ENCODE assay signal across 11 cellular contexts in the genomic region with DNA sequence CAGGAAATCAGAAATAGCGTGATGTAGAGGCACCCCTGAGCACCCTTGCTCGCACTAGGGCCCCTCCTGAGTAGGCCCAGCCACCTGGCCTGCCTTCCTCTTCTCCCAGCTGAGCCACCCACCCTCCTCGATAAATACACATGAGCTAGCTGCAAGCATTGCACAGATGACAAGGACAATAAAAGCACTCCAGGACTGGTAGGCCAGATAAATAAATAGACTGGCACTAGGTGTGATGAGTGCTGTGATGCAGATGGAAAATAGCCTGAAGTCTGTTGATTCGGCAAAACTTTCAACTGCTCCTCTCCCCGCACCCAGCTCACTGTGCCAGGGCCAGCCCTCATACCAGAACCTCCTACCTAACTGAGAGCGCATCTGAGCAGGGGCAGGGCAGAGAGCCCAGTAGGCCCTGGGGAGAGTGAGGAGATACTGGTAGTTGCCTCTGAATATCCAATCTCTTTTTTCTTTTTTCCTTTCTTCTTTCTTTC. TPM values are rescaled to one million over a fixed set of nuclear protein-coding genes. Genes with fewer than 3 reads are reported as not detected.
A peak's percentile ranks its signal among the peaks of the same experiment; 100 is the strongest.
DNase-seq lines count a peak whose midpoint lies in the region; ATAC-seq, FAIRE-seq and TF ChIP-seq lines count a peak whose summit lies in the region.
"Had no signal": no experiment of that assay in that cellular context is flagged by ENCODE, and none has a peak within 500 bp of the region (broad histone marks: within the 10 kb centered on the region; RNA-seq: fewer than 3 reads in every experiment).

No MANE protein-coding gene starts in this region.

- peaks cover 2% of the 10 kb centered on the region; the same call in 1 of the 2 replicates for H3K79me1 ChIP-seq in H1 (ENCODE audit: low read depth, low read length)

- H3K14ac ChIP-seq in H1 (ENCODE audit: insufficient read length) = no peak overlapping the region

- intact Hi-C loops in activated CD8-positive, alpha-beta T cell treated with anti-CD3 and anti-CD28 coated beads for 36 hours (cut with micrococcal nuclease) = no loop called here

- CTCF ChIA-PET in activated CD8-positive, alpha-beta T cell treated with anti-CD3 and anti-CD28 coated beads for 36 hours (lab: Charles Lee) = interaction anchor here (1.6 kb wide), 1 partner anchor 36 kb away, joined by 4 read pairs; no protein-coding TSS in a partner anchor
- CTCF ChIA-PET in activated CD8-positive, alpha-beta T cell treated with anti-CD3 and anti-CD28 coated beads, Interleukin-2, amount 10 ng/mL, durations not matched to agents 7 days and 5 days (lab: Charles Lee) = no interaction called here
- CTCF ChIA-PET in H1 (lab: Charles Lee; ENCODE audit: partially characterized antibody) = interaction anchor here (1.2 kb wide), 1 partner anchor 49 kb away, joined by 3 read pairs; no protein-coding TSS in a partner anchor

- H4K20me1 ChIP-seq in H1 (replicated peaks in 1 of 2; ENCODE audit: control insufficient read depth in 1 of 2, insufficient read depth in 2 of 2, low read length in 2 of 2) = peaks cover 0 to 2% of the 10 kb centered on the region in 2 experiments

- H3K4me1 ChIP-seq in H1 (replicated peaks in 1 of 4; ENCODE audit: control insufficient read depth in 3 of 4, insufficient read depth in 4 of 4, low read length in 3 of 4) = peaks cover 3 to 10% (median 8%) of the 10 kb centered on the region in 4 experiments

- no peak overlapping the region for H3K23ac ChIP-seq in H1 (ENCODE audit: insufficient read length)

- peaks cover 36% of the 10 kb centered on the region for H3K4me1 Mint-ChIP-seq in activated CD8-positive, alpha-beta T cell treated with anti-CD3 and anti-CD28 coated beads for 36 hours (ENCODE audit: low read depth)
- peaks cover 21% of the 10 kb centered on the region for H3K4me1 Mint-ChIP-seq in activated CD8-positive, alpha-beta T cell treated with anti-CD3 and anti-CD28 coated beads, Interleukin-2, amount 10 ng/mL, durations not matched to agents 7 days and 5 days (ENCODE audit: low read depth)
- H3K4me1 Mint-ChIP-seq in stimulated activated effector memory CD8-positive, alpha-beta T cell treated with anti-CD3 and anti-CD28 coated beads, Interleukin-12 subunit alpha, Interleukin-12 subunit beta, amount 100 ng/mL, for 72 hours = peaks cover 57% of the 10 kb centered on the region
- H3K4me1 Mint-ChIP-seq in T-helper 2 cell treated with Interferon-gamma antibody and Interleukin-4, amounts not matched to agents 5 μg/mL and 100 μg/mL, for 36 hours (ENCODE audit: low read depth) = peaks cover 2% of the 10 kb centered on the region

- 0 out of 4 replicates have a peak, but pooled peaks cover 0 to 8% of the 10 kb centered on the region in 2 experiments for H3K79me2 ChIP-seq in H1 (ENCODE audit: control insufficient read depth in 1 of 2, insufficient read depth in 2 of 2, low read length in 2 of 2)

- H4K91ac ChIP-seq in H1 (replicated peaks; ENCODE audit: insufficient read length, low read length) = no peak overlapping the region

- H4K5ac ChIP-seq in H1 (ENCODE audit: insufficient read length, low read depth, low read length) = no peak overlapping the region

- H3K27me3 ChIP-seq in H1 (replicated peaks in 1 of 4; ENCODE audit: control insufficient read depth in 3 of 4, extremely low read depth in 1 of 4, insufficient read depth in 3 of 4, low read length in 3 of 4) = no peaks in the 10 kb centered on the region

- H3K18ac ChIP-seq in H1 (ENCODE audit: extremely low read depth, low read length) = 0 out of 2 replicates have a peak overlapping the region, but pooled peaks have one; percentile 73

- H3K27ac Mint-ChIP-seq in activated CD8-positive, alpha-beta T cell treated with anti-CD3 and anti-CD28 coated beads for 36 hours = peak overlapping the region; percentile 71
- H3K27ac Mint-ChIP-seq in activated CD8-positive, alpha-beta T cell treated with anti-CD3 and anti-CD28 coated beads, Interleukin-2, amount 10 ng/mL, durations not matched to agents 7 days and 5 days = no peak overlapping the region
- peak overlapping the region; percentile 97 for H3K27ac Mint-ChIP-seq in stimulated activated effector memory CD8-positive, alpha-beta T cell treated with anti-CD3 and anti-CD28 coated beads, Interleukin-12 subunit alpha, Interleukin-12 subunit beta, amount 100 ng/mL, for 72 hours
- H3K27ac Mint-ChIP-seq in T-helper 2 cell treated with Interferon-gamma antibody and Interleukin-4, amounts not matched to agents 5 μg/mL and 100 μg/mL, for 36 hours = no peak overlapping the region

- peaks cover 9% of the 10 kb centered on the region for H3K36me3 Mint-ChIP-seq in activated CD8-positive, alpha-beta T cell treated with anti-CD3 and anti-CD28 coated beads for 36 hours (ENCODE audit: low read depth)
- H3K36me3 Mint-ChIP-seq in activated CD8-positive, alpha-beta T cell treated with anti-CD3 and anti-CD28 coated beads, Interleukin-2, amount 10 ng/mL, durations not matched to agents 7 days and 5 days (ENCODE audit: low read depth) = peaks cover 2% of the 10 kb centered on the region
- H3K36me3 Mint-ChIP-seq in stimulated activated effector memory CD8-positive, alpha-beta T cell treated with anti-CD3 and anti-CD28 coated beads, Interleukin-12 subunit alpha, Interleukin-12 subunit beta, amount 100 ng/mL, for 72 hours = peaks cover 11% of the 10 kb centered on the region
- H3K36me3 Mint-ChIP-seq in T-helper 2 cell treated with Interferon-gamma antibody and Interleukin-4, amounts not matched to agents 5 μg/mL and 100 μg/mL, for 36 hours (ENCODE audit: low read depth) = no peaks in the 10 kb centered on the region

- no peak overlapping the region for H3K9ac ChIP-seq in H1 (replicated peaks in 1 of 4; ENCODE audit: extremely low read depth in 1 of 4, low read depth in 3 of 4, low read length in 3 of 4)

- H3K27me3 Mint-ChIP-seq in activated CD8-positive, alpha-beta T cell treated with anti-CD3 and anti-CD28 coated beads for 36 hours = no peaks in the 10 kb centered on the region
- H3K27me3 Mint-ChIP-seq in activated CD8-positive, alpha-beta T cell treated with anti-CD3 and anti-CD28 coated beads, Interleukin-2, amount 10 ng/mL, durations not matched to agents 7 days and 5 days (ENCODE audit: low read depth) = no peaks in the 10 kb centered on the region
- no peaks in the 10 kb centered on the region for H3K27me3 Mint-ChIP-seq in T-helper 2 cell treated with Interferon-gamma antibody and Interleukin-4, amounts not matched to agents 5 μg/mL and 100 μg/mL, for 36 hours (ENCODE audit: low read depth)

- no peak for TF ChIP-seq RAD21 in H1 (IDR thresholded peaks at IDR 0.05 in 1 of 2, conservative IDR thresholded peaks at IDR 0.05 in 1 of 2; ENCODE audit: low read depth in 2 of 2, low read length in 2 of 2)

- no peak overlapping the region for H3K4me3 ChIP-seq in H1 (ENCODE audit: extremely low read depth in 1 of 4, insufficient read depth in 2 of 4, low read depth in 3 of 4, low read length in 4 of 4)

- TF ChIP-seq POLR2A in H1 (IDR thresholded peaks at IDR 0.05; ENCODE audit: control extremely low read depth in 1 of 2, low read depth in 2 of 2, low read length in 2 of 2) = no peak

- H3K4me3 Mint-ChIP-seq in activated CD8-positive, alpha-beta T cell treated with anti-CD3 and anti-CD28 coated beads for 36 hours = no peak overlapping the region
- no peak overlapping the region for H3K4me3 Mint-ChIP-seq in activated CD8-positive, alpha-beta T cell treated with anti-CD3 and anti-CD28 coated beads, Interleukin-2, amount 10 ng/mL, durations not matched to agents 7 days and 5 days
- H3K4me3 Mint-ChIP-seq in stimulated activated effector memory CD8-positive, alpha-beta T cell treated with anti-CD3 and anti-CD28 coated beads, Interleukin-12 subunit alpha, Interleukin-12 subunit beta, amount 100 ng/mL, for 72 hours = peak overlapping the region; percentile 65
- H3K4me3 Mint-ChIP-seq in T-helper 2 cell treated with Interferon-gamma antibody and Interleukin-4, amounts not matched to agents 5 μg/mL and 100 μg/mL, for 36 hours = no peak overlapping the region

- no peak overlapping the region for H2AFZ ChIP-seq in H1 (ENCODE audit: low read length)

- no peak overlapping the region for H2BK20ac ChIP-seq in H1 (ENCODE audit: low read length)

- no peaks in the 10 kb centered on the region for H3K36me3 ChIP-seq in H1 (ENCODE audit: control insufficient read depth in 2 of 4, insufficient read depth in 4 of 4, low read length in 3 of 4)

- no peak for TF ChIP-seq CTCF in activated CD8-positive, alpha-beta T cell treated with anti-CD3 and anti-CD28 coated beads for 36 hours (IDR thresholded peaks at IDR 0.05)
- TF ChIP-seq CTCF in H1 (IDR thresholded peaks at IDR 0.05; ENCODE audit: control extremely low read depth in 1 of 3, insufficient read depth in 1 of 3, low read depth in 1 of 3, low read length in 3 of 3) = no peak

- H3K27ac ChIP-seq in H1 (ENCODE audit: low read depth, low read length) = no peak overlapping the region

- H2AK5ac ChIP-seq in H1 (ENCODE audit: low read depth, low read length) = no peak overlapping the region

- TF ChIP-seq EP300 in H1 (IDR thresholded peaks at IDR 0.05; ENCODE audit: borderline replicate concordance in 1 of 2, low read depth in 2 of 2, low read length in 2 of 2) = no peak

- H2BK5ac ChIP-seq in H1 (ENCODE audit: low read depth, low read length) = no peak overlapping the region

- H2BK120ac ChIP-seq in H1 (replicated peaks; ENCODE audit: low read depth, low read length) = no peak overlapping the region

- H2BK15ac ChIP-seq in H1 (ENCODE audit: low read length) = no peak overlapping the region

- no peak overlapping the region for H3K56ac ChIP-seq in H1 (replicated peaks; ENCODE audit: insufficient read length, low read depth, low read length)

- no peak overlapping the region for H2BK12ac ChIP-seq in H1 (ENCODE audit: low read depth, low read length)

- H3K9me3 Mint-ChIP-seq in activated CD8-positive, alpha-beta T cell treated with anti-CD3 and anti-CD28 coated beads for 36 hours = no peaks in the 10 kb centered on the region
- H3K9me3 Mint-ChIP-seq in activated CD8-positive, alpha-beta T cell treated with anti-CD3 and anti-CD28 coated beads, Interleukin-2, amount 10 ng/mL, durations not matched to agents 7 days and 5 days (ENCODE audit: insufficient read depth) = no peaks in the 10 kb centered on the region
- no peaks in the 10 kb centered on the region for H3K9me3 Mint-ChIP-seq in stimulated activated effector memory CD8-positive, alpha-beta T cell treated with anti-CD3 and anti-CD28 coated beads, Interleukin-12 subunit alpha, Interleukin-12 subunit beta, amount 100 ng/mL, for 72 hours
- H3K9me3 Mint-ChIP-seq in T-helper 2 cell treated with Interferon-gamma antibody and Interleukin-4, amounts not matched to agents 5 μg/mL and 100 μg/mL, for 36 hours = no peaks in the 10 kb centered on the region

- no peak for FAIRE-seq in H1 (lab: Jason Lieb, UNC)

- H3K23me2 ChIP-seq in H1 (ENCODE audit: low read depth, low read length) = no peaks in the 10 kb centered on the region

- peak overlapping the region; percentile 39; the same call in 1 of the 2 replicates for H4K8ac ChIP-seq in H1 (ENCODE audit: extremely low read depth, insufficient read depth, low read length)

- no peak overlapping the region for H3K4me2 ChIP-seq in H1 (ENCODE audit: insufficient read depth in 1 of 2, low read depth in 2 of 2, low read length in 2 of 2)

- no peaks in the 10 kb centered on the region for H3K9me3 ChIP-seq in H1 (ENCODE audit: insufficient read depth in 2 of 2, low read depth in 1 of 2, low read length in 1 of 2)

- ATAC-seq in activated CD8-positive, alpha-beta T cell treated with anti-CD3 and anti-CD28 coated beads for 36 hours = peak; percentile 24
- ATAC-seq in activated CD8-positive, alpha-beta T cell treated with anti-CD3 and anti-CD28 coated beads, Interleukin-2, amount 10 ng/mL, durations not matched to agents 7 days and 5 days = no peak
- peak; percentile 67 for ATAC-seq in stimulated activated effector memory CD8-positive, alpha-beta T cell treated with anti-CD3 and anti-CD28 coated beads, Interleukin-12 subunit alpha, Interleukin-12 subunit beta, amount 100 ng/mL, for 72 hours

- no peak for DNase-seq in activated CD8-positive, alpha-beta T cell treated with anti-CD3 and anti-CD28 coated beads for 36 hours
- no peak for DNase-seq in activated CD8-positive, alpha-beta T cell treated with anti-CD3 and anti-CD28 coated beads, Interleukin-2, amount 10 ng/mL, durations not matched to agents 7 days and 5 days
- DNase-seq in NCI-H2196 treated with DMSO at 0.1 percent for 48 hours (lab: John Stamatoyannopoulos, UW; ENCODE audit: unreplicated experiment) (peak; percentile 55), H1 (ENCODE audit: low read depth in 1 of 2, low spot score in 2 of 2) (no peak), T-helper 1 cell (no peak), globus pallidus (ENCODE audit: low spot score) (no peak)
- no peak for DNase-seq in stimulated activated effector memory CD8-positive, alpha-beta T cell treated with anti-CD3 and anti-CD28 coated beads, Interleukin-12 subunit alpha, Interleukin-12 subunit beta, amount 100 ng/mL, for 72 hours (ENCODE audit: low spot score in 2 of 2)
- no peak for DNase-seq in T-helper 2 cell treated with Interferon-gamma antibody and Interleukin-4, amounts not matched to agents 5 μg/mL and 100 μg/mL, for 36 hours (ENCODE audit: low spot score)
- DNase-seq: activated naive CD4-positive, alpha-beta T cell treated with anti-CD3 and anti-CD28 coated beads, Interleukin-2, amount 50 U/mL, for 16 hours; erythroblast; NCI-H187 treated with DMSO at 0.1 percent for 48 hours had no signal

- 91% methylated on average over 6 of the region's 6 CpGs; no CpG with 5 or more reads in 1 of the 2 experiments for WGBS in H1 (ENCODE audit: extremely low coverage in 1 of 2, insufficient coverage in 1 of 2, insufficient read length in 1 of 2, insufficient replicate concordance in 2 of 2, low coverage in 1 of 2, low lambda C conversion rate in 2 of 2, missing lambda C conversion rate in 1 of 2), 2 experiments

- peak overlapping the region; percentile 8 for H3K4ac ChIP-seq in H1 (replicated peaks; ENCODE audit: insufficient read length, low read depth, low read length)

- POLR2A ChIA-PET in activated CD8-positive, alpha-beta T cell treated with anti-CD3 and anti-CD28 coated beads for 36 hours (lab: Charles Lee) = no interaction called here
- POLR2A ChIA-PET in activated CD8-positive, alpha-beta T cell treated with anti-CD3 and anti-CD28 coated beads, Interleukin-2, amount 10 ng/mL, durations not matched to agents 7 days and 5 days (lab: Charles Lee) = no interaction called here
- POLR2A ChIA-PET in H1 (lab: Charles Lee; ENCODE audit: partially characterized antibody) = no interaction called here

RNA-seq across cellular contexts. Expression of gene GPI, which starts 54.5 kb away (rescaled TPM):
- total RNA-seq in activated CD8-positive, alpha-beta T cell treated with anti-CD3 and anti-CD28 coated beads for 36 hours = 100 to 1,000 TPM; 847 to 870 TPM
- 100 to 1,000 TPM; 661 to 697 TPM for total RNA-seq in activated CD8-positive, alpha-beta T cell treated with anti-CD3 and anti-CD28 coated beads, Interleukin-2, amount 10 ng/mL, durations not matched to agents 7 days and 5 days
- total RNA-seq in H1 (2021; fragmentation: NEBNext Ultra II Directional; extraction: Animal tissue kit (Norgen Biotek cat#: 25700)) = 360 and 370 TPM in 2 replicates
- polyA plus RNA-seq in H1 (2011; rRNA removed) = 171 and 240 TPM in 2 replicates
- 153 TPM for polyA plus RNA-seq in H1 (2011; cell fraction: cytosol; rRNA removed)
- polyA plus RNA-seq in H1 (2011; cell fraction: nucleus; rRNA removed) = 211 TPM
- polyA plus RNA-seq in H1 (2012, experiment 1 of 2) = 270 to 336 TPM (median 308 TPM) in 4 replicates
- 324 TPM for polyA plus RNA-seq in H1 (2012, experiment 2 of 2)
- polyA plus RNA-seq in H1 (2013, experiment 1 of 2) = 133 TPM
- polyA plus RNA-seq in H1 (2013, experiment 2 of 2) = 132 TPM
- polyA minus RNA-seq in H1 (2011; rRNA and poly(A)+ RNA removed) = 290 and 318 TPM in 2 replicates
- polyA minus RNA-seq in H1 (2011; cell fraction: cytosol; rRNA and poly(A)+ RNA removed) = 192 TPM
- 114 TPM for polyA minus RNA-seq in H1 (2011; cell fraction: nucleus; rRNA and poly(A)+ RNA removed)

RNA-seq across cellular contexts. Expression of gene GARRE1, which starts 56.2 kb away (rescaled TPM):
- 1 to 10 TPM; 7.2 to 8.1 TPM for total RNA-seq in activated CD8-positive, alpha-beta T cell treated with anti-CD3 and anti-CD28 coated beads for 36 hours
- total RNA-seq in activated CD8-positive, alpha-beta T cell treated with anti-CD3 and anti-CD28 coated beads, Interleukin-2, amount 10 ng/mL, durations not matched to agents 7 days and 5 days = 1 to 10 TPM; 6.3 to 8.3 TPM
- total RNA-seq in H1 (2021; fragmentation: NEBNext Ultra II Directional; extraction: Animal tissue kit (Norgen Biotek cat#: 25700)) = 19.4 and 23.1 TPM in 2 replicates
- 16.4 and 23.6 TPM in 2 replicates for polyA plus RNA-seq in H1 (2011; rRNA removed)
- polyA plus RNA-seq in H1 (2011; cell fraction: cytosol; rRNA removed) = 15.3 TPM
- 18.4 TPM for polyA plus RNA-seq in H1 (2011; cell fraction: nucleus; rRNA removed)
- polyA plus RNA-seq in H1 (2012, experiment 1 of 2) = 11.4 to 15.5 TPM (median 12.9 TPM) in 4 replicates
- polyA plus RNA-seq in H1 (2012, experiment 2 of 2) = 5.9 TPM
- polyA plus RNA-seq in H1 (2013, experiment 1 of 2) = 23.5 TPM
- polyA plus RNA-seq in H1 (2013, experiment 2 of 2) = 20.7 TPM
- polyA minus RNA-seq in H1 (2011; rRNA and poly(A)+ RNA removed) = 18.4 and 20.4 TPM in 2 replicates
- polyA minus RNA-seq in H1 (2011; cell fraction: cytosol; rRNA and poly(A)+ RNA removed) = 17.0 TPM
- polyA minus RNA-seq in H1 (2011; cell fraction: nucleus; rRNA and poly(A)+ RNA removed) = 15.2 TPM

Comparison
In these comparisons a context has a peak if more than half of its experiments do, and no peak if none do; other contexts are left out.
1. H3K27ac Mint-ChIP-seq: peak in activated CD8-positive, alpha-beta T cell treated with anti-CD3 and anti-CD28 coated beads for 36 hours (single experiment) and stimulated activated effector memory CD8-positive, alpha-beta T cell treated with anti-CD3 and anti-CD28 coated beads, Interleukin-12 subunit alpha, Interleukin-12 subunit beta, amount 100 ng/mL, for 72 hours (single experiment); none in activated CD8-positive, alpha-beta T cell treated with anti-CD3 and anti-CD28 coated beads, Interleukin-2, amount 10 ng/mL, durations not matched to agents 7 days and 5 days (single experiment) and T-helper 2 cell treated with Interferon-gamma antibody and Interleukin-4, amounts not matched to agents 5 μg/mL and 100 μg/mL, for 36 hours (single experiment).